10 cellular contexts compared by ENCODE assay signal in the genomic region with DNA sequence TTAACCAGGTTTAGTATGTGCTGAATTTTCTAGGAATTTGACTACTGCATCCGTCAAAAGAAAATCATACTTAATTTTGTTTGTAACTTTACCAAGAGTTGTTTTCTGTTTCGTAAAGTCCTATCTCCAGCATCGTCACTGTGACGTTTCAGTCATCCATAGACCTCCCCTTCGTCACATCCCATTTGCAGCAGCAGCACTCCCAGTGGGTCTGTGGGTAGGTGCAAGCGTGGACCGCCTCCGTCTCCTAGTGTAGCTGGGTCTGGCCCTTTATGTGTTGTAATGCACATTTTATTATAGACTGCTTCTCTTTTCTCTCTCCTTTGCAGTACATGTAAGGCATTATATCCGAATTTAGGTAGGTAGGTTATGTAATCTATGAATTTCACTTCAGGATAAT. TPM values are rescaled to one million over a fixed set of nuclear protein-coding genes. Genes with fewer than 3 reads are reported as not detected.
DNase-seq lines count a peak whose midpoint lies in the region; ATAC-seq lines count a peak whose summit lies in the region.
"Had no signal": no experiment of that assay in that cellular context is flagged by ENCODE, and none has a peak within 500 bp of the region (broad histone marks: within the 10 kb centered on the region; RNA-seq: fewer than 3 reads in every experiment).

No MANE protein-coding gene starts in this region.

- peaks cover 61 to 93% (median 85%) of the 10 kb centered on the region in 4 donors for H3K4me1 Mint-ChIP-seq in naive thymus-derived CD8-positive, alpha-beta T cell

- peak; percentile 33 to 80 for ATAC-seq in naive thymus-derived CD8-positive, alpha-beta T cell
- ATAC-seq in HG02571 (IDR thresholded peaks at IDR 0.05; ENCODE audit: unreplicated experiment): no peak

- H3K36me3 ChIP-seq in BLaER1: peaks cover 68% of the 10 kb centered on the region

- H3K4me3 Mint-ChIP-seq in naive thymus-derived CD8-positive, alpha-beta T cell: peak overlapping the region; percentile 54 to 83 (median 77)
- H3K4me3 Mint-ChIP-seq: nephron had no signal

- peaks cover 97% of the 10 kb centered on the region for H4K20me1 ChIP-seq in BLaER1

- H3K27me3 ChIP-seq in BLaER1: no peaks in the 10 kb centered on the region

- H3K27me3 Mint-ChIP-seq in naive thymus-derived CD8-positive, alpha-beta T cell: no peaks in the 10 kb centered on the region

- peaks cover 0 to 95% (median 13%) of the 10 kb centered on the region in 3 donors for H3K36me3 Mint-ChIP-seq in naive thymus-derived CD8-positive, alpha-beta T cell

- no peaks in the 10 kb centered on the region for H3K9me3 Mint-ChIP-seq in naive thymus-derived CD8-positive, alpha-beta T cell
- H3K9me3 Mint-ChIP-seq: nephron had no signal

- no peaks in the 10 kb centered on the region for H3K9me3 ChIP-seq in BLaER1

- DNase-seq in T-helper 1 cell: peak; percentile 28 to 72 (median 58)
- DNase-seq in activated effector memory CD4-positive, alpha-beta T cell treated with Interleukin-2 at 50 U/mL for 16 hours: peak; percentile 28
- DNase-seq in naive thymus-derived CD8-positive, alpha-beta T cell: peak in 8 of 10 donors; percentile 51 to 78 (median 72)
- no peak for DNase-seq in GM03348 (ENCODE audit: low spot score)
- no peak for DNase-seq in AG20443 (ENCODE audit: low spot score)
- no peak for DNase-seq in germinal center (ENCODE audit: low spot score)

- peak overlapping the region; percentile 75 for H3K4me2 ChIP-seq in BLaER1

- no peak overlapping the region for H3K4me3 ChIP-seq in BLaER1

- POLR2A ChIA-PET in naive thymus-derived CD8-positive, alpha-beta T cell (lab: Charles Lee): interaction anchor here (0.8 to 59.1 kb wide), 6 partner anchors 9 to 135 kb away, joined by 3 to 2215 read pairs (median 4); a partner anchor contains a TSS

- H3K27ac Mint-ChIP-seq in naive thymus-derived CD8-positive, alpha-beta T cell: peak overlapping the region; percentile 94 to 98 (median 96)
- H3K27ac Mint-ChIP-seq: nephron had no signal

- no peak overlapping the region; the same call in 1 of the 2 replicates for H3K27ac ChIP-seq in BLaER1

- H3K4me1 ChIP-seq in BLaER1: peaks cover 75% of the 10 kb centered on the region

- no peak overlapping the region for H3K9ac ChIP-seq in BLaER1

RNA-seq across cellular contexts. Expression of a gene that starts 41.0 kb away (rescaled TPM):
- 1,000 to 10,000 TPM; 1,491 to 1,493 TPM for total RNA-seq in naive thymus-derived CD8-positive, alpha-beta T cell
- polyA plus RNA-seq in naive thymus-derived CD8-positive, alpha-beta T cell: 100 to 1,000 TPM; 111 to 153 (median 148) TPM

RNA-seq across cellular contexts. Expression of a gene that starts 53.2 kb away (rescaled TPM):
- total RNA-seq in naive thymus-derived CD8-positive, alpha-beta T cell: under 1 TPM in 1 of 2 experiments, not detected in 1; 0.49 TPM
- 1 to 10 TPM in 2 of 3 donors, under 1 TPM in 1; 0.39 to 1.1 (median 1.0) TPM for polyA plus RNA-seq in naive thymus-derived CD8-positive, alpha-beta T cell
- total RNA-seq: Right ventricle myocardium superior had no signal

Comparison
In these comparisons a context has a peak if more than half of its experiments do, and no peak if none do; other contexts are left out.
1. DNase-seq: peak in T-helper 1 cell (5 of 5), activated effector memory CD4-positive, alpha-beta T cell treated with Interleukin-2 at 50 U/mL for 16 hours (single experiment) and naive thymus-derived CD8-positive, alpha-beta T cell (8 of 10); none in GM03348 (single experiment), AG20443 (single experiment) and germinal center (single experiment).